1 cellular context compared by ENCODE assay signal in genomic region chr22:18975434-18976196, GRCh38.
TF ChIP-seq lines count a peak whose summit lies in the region.

No MANE protein-coding gene starts in this region.

TF ChIP-seq in K562, 482 proteins besides CTCF, POLR2A, EP300 and RAD21:
- TF ChIP-seq CCNT2 (IDR thresholded peaks at IDR 0.05; ENCODE audit: borderline replicate concordance, extremely low read depth, insufficient read length, low read depth, low read length) (no peak), ZNF253 (CRISPR knock-in tag; conservative IDR thresholded peaks at IDR 0.05) (no peak), ZNF639 (CRISPR knock-in tag; conservative IDR thresholded peaks at IDR 0.05 in 1 of 2, IDR thresholded peaks at IDR 0.05 in 1 of 2) (0 out of 4 replicates have a peak, but pooled peaks of 1 of the 2 experiments have one; percentile 16), USF1 (CRISPR knock-in tag; IDR thresholded peaks at IDR 0.05) (peak; percentile 46; the same call in 1 of the 2 replicates), ZNF282 (CRISPR knock-in tag; IDR thresholded peaks at IDR 0.05) (no peak), RNF2 (IDR thresholded peaks at IDR 0.05) (no peak), SUPT5H (IDR thresholded peaks at IDR 0.05) (no peak), JUN (IDR thresholded peaks at IDR 0.05; ENCODE audit: borderline replicate concordance, low read depth, low read length) (no peak), JUN (CRISPR knock-in tag; IDR thresholded peaks at IDR 0.05; ENCODE audit: borderline replicate concordance) (0 out of 2 replicates have a peak, but pooled peaks have one; percentile 19), CREM (IDR thresholded peaks at IDR 0.05; ENCODE audit: low read depth) (no peak), ELK1 (CRISPR knock-in tag; IDR thresholded peaks at IDR 0.05) (0 out of 2 replicates have a peak, but pooled peaks have one; percentile 16), ZBTB33 (CRISPR knock-in tag; IDR thresholded peaks at IDR 0.05) (no peak), ZFP36 (IDR thresholded peaks at IDR 0.05; ENCODE audit: low read depth, low read length, partially characterized antibody) (peak; percentile 95), ZNF655 (CRISPR knock-in tag; IDR thresholded peaks at IDR 0.05) (no peak), TEAD4 (IDR thresholded peaks at IDR 0.05; ENCODE audit: low read length) (no peak), TEAD4 (CRISPR knock-in tag; IDR thresholded peaks at IDR 0.05; ENCODE audit: borderline replicate concordance) (0 out of 2 replicates have a peak, but pooled peaks have one; percentile 69), STAT6 (CRISPR knock-in tag; IDR thresholded peaks at IDR 0.05) (no peak), ZNF436 (CRISPR knock-in tag; IDR thresholded peaks at IDR 0.05) (0 out of 2 replicates have a peak, but pooled peaks have one; percentile 36), ZBTB11 (CRISPR knock-in tag; IDR thresholded peaks at IDR 0.05) (no peak), ZBTB1 (CRISPR knock-in tag; IDR thresholded peaks at IDR 0.05; ENCODE audit: borderline replicate concordance, low read depth) (0 out of 2 replicates have a peak, but pooled peaks have one; percentile 33)
